8 cellular contexts compared by ENCODE assay signal in the genomic region with DNA sequence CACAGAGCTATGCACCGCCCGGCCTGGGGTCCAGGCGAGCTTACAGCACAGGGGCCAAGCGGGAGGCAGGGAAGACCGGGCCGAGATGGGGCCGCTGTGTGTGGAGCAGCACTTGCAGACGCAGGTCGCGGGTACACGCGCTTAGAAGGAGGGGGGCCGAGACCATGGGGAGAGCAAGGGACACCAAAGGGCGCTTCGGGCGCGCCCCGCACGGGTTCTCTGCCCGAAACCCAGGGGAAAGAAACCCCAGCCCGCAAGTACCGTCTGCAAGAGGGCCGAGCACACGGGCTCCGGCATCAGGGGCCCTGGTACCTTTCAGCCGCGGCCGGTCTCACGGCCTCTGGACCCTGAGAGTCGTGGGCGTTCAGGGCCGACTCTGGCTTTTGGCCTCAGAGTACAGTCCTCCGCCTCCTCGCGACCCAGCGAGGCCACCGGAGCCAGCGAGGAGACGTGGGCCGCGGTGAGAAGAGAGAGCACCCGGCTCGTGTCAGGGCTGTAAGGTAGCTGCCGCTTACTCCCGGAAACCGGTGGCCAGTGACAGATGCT. TPM values are rescaled to one million over a fixed set of nuclear protein-coding genes. Genes with fewer than 3 reads are reported as not detected.
A peak's percentile ranks its signal among the peaks of the same experiment; 100 is the strongest.
DNase-seq lines count a peak whose midpoint lies in the region; ATAC-seq and TF ChIP-seq lines count a peak whose summit lies in the region.

No MANE protein-coding gene starts in this region.

- POLR2A ChIA-PET in OCI-LY7 (lab: Charles Lee) (interaction anchor here (3.8 kb wide), 1 partner anchor 398 kb away, joined by 27 read pairs; a partner anchor contains a TSS), MCF 10A (lab: Yijun Ruan, JAX) (interaction anchor here (0.6 to 3.8 kb wide), 9 partner anchors 22 to 1815 kb away, joined by 3 to 58 read pairs (median 3); a partner anchor contains a TSS)

- H3K4me3 ChIP-seq in OCI-LY7 (ENCODE audit: low read depth, low read length, poor library complexity, severe bottlenecking) (peak overlapping the region; percentile 96), left lung (peak overlapping the region; percentile 56 to 63), thymus (ENCODE audit: low read length) (peak overlapping the region; percentile 53)

- DNase-seq in activated CD4-positive, CD25-positive, alpha-beta regulatory T cell treated with anti-CD3 and anti-CD28 coated beads, Interleukin-2, amount 50 U/mL, for 72 hours: peak; percentile 32
- no peak for DNase-seq in OCI-LY7 (ENCODE audit: low spot score)
- no peak for DNase-seq in MCF 10A (ENCODE audit: unreplicated experiment)
- peak in 1 of 2 donors; percentile 51 for DNase-seq in left lung
- no peak for DNase-seq in medulla oblongata (ENCODE audit: extremely low spot score)

- H3K4me1 ChIP-seq in OCI-LY7 (ENCODE audit: insufficient read depth, low read length, poor library complexity, severe bottlenecking): no peaks in the 10 kb centered on the region
- H3K4me1 ChIP-seq in left lung: peaks cover 0 to 7% of the 10 kb centered on the region in 2 donors
- no peaks in the 10 kb centered on the region for H3K4me1 ChIP-seq in thymus (ENCODE audit: control insufficient read depth, insufficient read depth, low read length)

- H3K27ac ChIP-seq in OCI-LY7 (ENCODE audit: low read depth, low read length, poor library complexity, severe bottlenecking) (peak overlapping the region; percentile 80), left lung (peak overlapping the region; percentile 83 to 88), thymus (ENCODE audit: low read depth) (peak overlapping the region; percentile 80)

- peaks cover 11% of the 10 kb centered on the region for H3K79me2 ChIP-seq in OCI-LY7 (ENCODE audit: insufficient read depth, low read depth, low read length)

- no peaks in the 10 kb centered on the region for H3K4me1 Mint-ChIP-seq in MCF 10A (ENCODE audit: insufficient read depth, unreplicated experiment)

- H4K20me1 ChIP-seq in OCI-LY7 (ENCODE audit: insufficient read depth, low read length): no peaks in the 10 kb centered on the region

- ATAC-seq in activated CD4-positive, CD25-positive, alpha-beta regulatory T cell treated with anti-CD3 and anti-CD28 coated beads, Interleukin-2, amount 50 U/mL, for 24 hours: no peak
- ATAC-seq in left lung (no peak), GM18502 (IDR thresholded peaks at IDR 0.05; ENCODE audit: poor library complexity, unreplicated experiment) (no peak)

- intact Hi-C loops in OCI-LY7 (cut with micrococcal nuclease; ENCODE audit: unreplicated experiment) (no loop called here), MCF 10A (cut with micrococcal nuclease) (no loop called here), left lung (cut with DNase I) (no loop called here)

- CTCF ChIA-PET in OCI-LY7 (lab: Charles Lee; ENCODE audit: unreplicated experiment): interaction anchor here (0.6 kb wide), 2 partner anchors 102 to 442 kb away, joined by 3 to 4 read pairs; no protein-coding TSS in a partner anchor
- CTCF ChIA-PET in MCF 10A (lab: Yijun Ruan, JAX): interaction anchor here (0.6 to 1.6 kb wide), 4 partner anchors 12 to 561 kb away, joined by 3 to 6 read pairs (median 4); no protein-coding TSS in a partner anchor

- no peaks in the 10 kb centered on the region for H3K9me2 ChIP-seq in OCI-LY7 (ENCODE audit: insufficient read depth, low read length)

- H2AFZ ChIP-seq in OCI-LY7 (ENCODE audit: low read length): no peak overlapping the region

- H3K4me3 Mint-ChIP-seq in MCF 10A (ENCODE audit: unreplicated experiment): peak overlapping the region; percentile 84

- H3K36me3 Mint-ChIP-seq in MCF 10A (ENCODE audit: insufficient read depth, unreplicated experiment): peaks cover 11% of the 10 kb centered on the region

- H3K9me3 ChIP-seq in OCI-LY7 (ENCODE audit: low read length) (no peaks in the 10 kb centered on the region), left lung (no peaks in the 10 kb centered on the region), thymus (ENCODE audit: control insufficient read depth) (no peaks in the 10 kb centered on the region)

- H3K27me3 ChIP-seq in left lung (no peaks in the 10 kb centered on the region), thymus (ENCODE audit: control insufficient read depth, insufficient read depth) (no peaks in the 10 kb centered on the region)

- TF ChIP-seq CTCF in OCI-LY7 (conservative IDR thresholded peaks at IDR 0.05; ENCODE audit: low read length) (no peak), MCF 10A (IDR thresholded peaks at IDR 0.05; ENCODE audit: unreplicated experiment) (no peak), left lung (IDR thresholded peaks at IDR 0.05) (no peak)

- peak overlapping the region; percentile 80 for H3K4me2 ChIP-seq in OCI-LY7 (ENCODE audit: low read length)

- H3K36me3 ChIP-seq in OCI-LY7 (ENCODE audit: insufficient read depth, low read length) (no peaks in the 10 kb centered on the region), left lung (peaks cover 0 to 15% of the 10 kb centered on the region in 2 donors), thymus (ENCODE audit: control insufficient read depth, insufficient read depth) (peaks cover 6% of the 10 kb centered on the region)

- BruUV-seq in OCI-LY7 (replicated peaks; lab: Mats Ljungman, UMichigan) (TSS peak; percentile 79), MCF 10A (replicated peaks; lab: Mats Ljungman, UMichigan) (TSS peak; percentile 66)

- peak overlapping the region; percentile 100 for H3K27ac Mint-ChIP-seq in MCF 10A (ENCODE audit: low read depth, unreplicated experiment)

- WGBS in thymus: under 1% methylated on average over 46 of the region's 46 CpGs

- H3K27me3 Mint-ChIP-seq in MCF 10A (ENCODE audit: insufficient read depth, unreplicated experiment): peaks cover 2% of the 10 kb centered on the region

- H3K9me3 Mint-ChIP-seq in MCF 10A (ENCODE audit: unreplicated experiment): no peaks in the 10 kb centered on the region

RNA-seq across cellular contexts. Expression of a gene that starts 0.3 kb away (rescaled TPM):
- total RNA-seq in OCI-LY7 (2014; rRNA removed; shearing (Covaris generic)): 20.0 and 21.5 TPM in 2 replicates
- total RNA-seq in OCI-LY7 (2022): 37.1 and 43.2 TPM in 2 replicates
- total RNA-seq in MCF 10A (2022): 47.4 and 52.8 TPM in 2 replicates
- 10 to 100 TPM; 22.6 to 33.5 TPM for total RNA-seq in left lung
- 57.3 TPM for polyA plus RNA-seq in thymus

RNA-seq across cellular contexts. Expression of a gene that starts 8.6 kb away (rescaled TPM):
- total RNA-seq in OCI-LY7 (2014; rRNA removed; shearing (Covaris generic)): not detected in 2 replicates
- total RNA-seq in OCI-LY7 (2022): not detected in 2 replicates
- total RNA-seq in MCF 10A (2022): not detected in 2 replicates
- total RNA-seq in left lung: not detected
- polyA plus RNA-seq in thymus: 1.5 TPM

RNA-seq across cellular contexts. Expression of a gene that starts 57.0 kb away (rescaled TPM):
- total RNA-seq in OCI-LY7 (2014; rRNA removed; shearing (Covaris generic)): not detected in 2 replicates
- total RNA-seq in OCI-LY7 (2022): not detected in 2 replicates
- total RNA-seq in MCF 10A (2022): not detected in 2 replicates
- not detected for total RNA-seq in left lung
- polyA plus RNA-seq in thymus: 0.07 TPM
